In genomic region chr17:72556944-72557826, GRCh38 we compare ENCODE assay signal across 1 cellular context.
A peak's percentile ranks its signal among the peaks of the same experiment; 100 is the strongest.
TF ChIP-seq lines count a peak whose summit lies in the region.

No MANE protein-coding gene starts in this region.

TF ChIP-seq in HepG2, 621 proteins besides CTCF, POLR2A, EP300 and RAD21 (continued from another document and continues in another):
- TF ChIP-seq STAT6 (CRISPR knock-in tag; IDR thresholded peaks at IDR 0.05; ENCODE audit: borderline replicate concordance) (no peak; the same call in 1 of the 2 replicates), TIGD3 (CRISPR knock-in tag; IDR thresholded peaks at IDR 0.05; ENCODE audit: borderline replicate concordance) (no peak), RARG (CRISPR knock-in tag; IDR thresholded peaks at IDR 0.05; ENCODE audit: low read depth) (no peak), PRDM15 (CRISPR knock-in tag; IDR thresholded peaks at IDR 0.05) (no peak), ZNF101 (CRISPR knock-in tag; IDR thresholded peaks at IDR 0.05; ENCODE audit: borderline replicate concordance, low read depth) (no peak), TGIF2 (CRISPR knock-in tag; IDR thresholded peaks at IDR 0.05) (no peak), ZNF552 (CRISPR knock-in tag; IDR thresholded peaks at IDR 0.05; ENCODE audit: borderline replicate concordance) (no peak), GATAD2A (CRISPR knock-in tag; IDR thresholded peaks at IDR 0.05) (peak; percentile 67; the same call in 1 of the 2 replicates), TERF1 (CRISPR knock-in tag; IDR thresholded peaks at IDR 0.05) (no peak), ZNF614 (CRISPR knock-in tag; IDR thresholded peaks at IDR 0.05; ENCODE audit: borderline replicate concordance) (no peak), NR1H2 (CRISPR knock-in tag; IDR thresholded peaks at IDR 0.05; ENCODE audit: borderline replicate concordance, low read depth) (no peak), FOXM1 (CRISPR knock-in tag; IDR thresholded peaks at IDR 0.05) (no peak), ZNF629 (CRISPR knock-in tag; conservative IDR thresholded peaks at IDR 0.05) (no peak), SETDB1 (CRISPR knock-in tag; IDR thresholded peaks at IDR 0.05; ENCODE audit: borderline replicate concordance) (no peak), ZSCAN20 (CRISPR knock-in tag; IDR thresholded peaks at IDR 0.05; ENCODE audit: borderline replicate concordance) (no peak), SNAPC5 (CRISPR knock-in tag; IDR thresholded peaks at IDR 0.05; ENCODE audit: borderline replicate concordance) (no peak), PATZ1 (CRISPR knock-in tag; IDR thresholded peaks at IDR 0.05) (peak; percentile 32; the same call in 1 of the 2 replicates), ZNF407 (CRISPR knock-in tag; IDR thresholded peaks at IDR 0.05; ENCODE audit: not compliant biosample characterization) (no peak), HIC2 (CRISPR knock-in tag; IDR thresholded peaks at IDR 0.05; ENCODE audit: low read depth) (no peak), SOX5 (CRISPR knock-in tag; IDR thresholded peaks at IDR 0.05; ENCODE audit: borderline replicate concordance) (no peak), HBP1 (CRISPR knock-in tag; IDR thresholded peaks at IDR 0.05; ENCODE audit: low read depth) (no peak), ZNF350 (CRISPR knock-in tag; IDR thresholded peaks at IDR 0.05; ENCODE audit: borderline replicate concordance, low read depth) (peak; percentile 48; the same call in 1 of the 2 replicates), MEF2D (CRISPR knock-in tag; IDR thresholded peaks at IDR 0.05) (no peak), ZNF362 (CRISPR knock-in tag; IDR thresholded peaks at IDR 0.05; ENCODE audit: borderline replicate concordance) (no peak; the same call in 1 of the 2 replicates), ZNF501 (CRISPR knock-in tag; IDR thresholded peaks at IDR 0.05) (0 out of 2 replicates have a peak, but pooled peaks have one; percentile 69), HMG20A (CRISPR knock-in tag; IDR thresholded peaks at IDR 0.05; ENCODE audit: borderline replicate concordance) (no peak), TMF1 (CRISPR knock-in tag; IDR thresholded peaks at IDR 0.05; ENCODE audit: low read depth) (no peak), ZNF720 (CRISPR knock-in tag; IDR thresholded peaks at IDR 0.05) (no peak), ZNF790 (CRISPR knock-in tag; IDR thresholded peaks at IDR 0.05; ENCODE audit: borderline replicate concordance) (no peak), SNRNP70 (IDR thresholded peaks at IDR 0.05; ENCODE audit: low read depth, low read length) (no peak)
